ENCODE assay signal across 16 cellular contexts in the genomic region with DNA sequence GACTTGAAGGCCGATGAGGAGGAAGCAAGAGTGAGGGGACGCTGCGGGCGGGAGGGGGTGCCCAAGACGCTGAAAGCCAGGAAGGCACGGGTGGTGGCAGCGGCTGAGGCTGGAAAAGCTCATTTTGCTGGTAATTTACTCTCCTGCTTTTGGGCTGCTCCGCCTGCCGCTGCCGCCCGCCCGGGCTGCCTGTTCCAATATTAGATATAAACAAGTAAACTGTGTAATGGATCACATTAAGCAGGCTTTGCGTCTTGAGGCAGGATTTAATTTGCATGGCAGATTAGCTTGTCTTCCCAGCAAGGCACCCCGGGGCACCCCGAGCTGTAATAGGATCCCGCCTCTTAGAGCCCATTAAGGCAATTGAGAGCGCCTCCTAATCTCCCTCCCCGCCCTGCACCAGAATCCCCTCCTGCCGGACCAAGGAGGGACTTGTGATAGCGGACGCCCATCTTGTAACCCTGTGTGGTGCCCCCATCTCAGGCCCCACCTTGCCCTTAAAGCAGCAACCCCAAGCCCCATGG. TPM values are rescaled to one million over a fixed set of nuclear protein-coding genes. Genes with fewer than 3 reads are reported as not detected.
DNase-seq lines count a peak whose midpoint lies in the region; ATAC-seq and TF ChIP-seq lines count a peak whose summit lies in the region.
"Had no signal": no experiment of that assay in that cellular context is flagged by ENCODE, and none has a peak within 500 bp of the region (broad histone marks: within the 10 kb centered on the region; RNA-seq: fewer than 3 reads in every experiment).

No MANE protein-coding gene starts in this region.

- H3K4me1 ChIP-seq in gastrocnemius medialis: no peaks in the 10 kb centered on the region
- H3K4me1 ChIP-seq: breast epithelium, testis had no signal

- H3K27ac Mint-ChIP-seq in CD14-positive monocyte (no peak overlapping the region), HFFc6 (no peak overlapping the region), WTC11 (no peak overlapping the region)
- H3K27ac Mint-ChIP-seq: activated CD4-positive, alpha-beta T cell treated with anti-CD3 and anti-CD28 coated beads, Interleukin-2, amount 10 ng/mL, durations not matched to agents 24 days and 14 days; activated T-helper 2 cell treated with anti-CD3 and anti-CD28 coated beads, Interferon-gamma antibody, Interleukin-2, Interleukin-4, amounts not matched to agents 10 μg/mL and 5 μg/mL and 100 μg/mL, durations not matched to agents 14 hours and 24 hours and 36 hours had no signal

- H3K27me3 Mint-ChIP-seq in CD14-positive monocyte (ENCODE audit: low read depth in 3 of 3) (peaks cover 38 to 42% (median 39%) of the 10 kb centered on the region in 3 donors), HFFc6 (ENCODE audit: insufficient read depth) (peaks cover 44% of the 10 kb centered on the region), WTC11 (ENCODE audit: low read depth) (peaks cover 57% of the 10 kb centered on the region)

- H3K36me3 Mint-ChIP-seq in CD14-positive monocyte (no peaks in the 10 kb centered on the region), HFFc6 (ENCODE audit: low read depth) (no peaks in the 10 kb centered on the region), WTC11 (no peaks in the 10 kb centered on the region)

- H3K4me1 Mint-ChIP-seq in CD14-positive monocyte (no peaks in the 10 kb centered on the region), HFFc6 (ENCODE audit: low read depth) (peaks cover 14% of the 10 kb centered on the region), WTC11 (peaks cover 12% of the 10 kb centered on the region)
- H3K4me1 Mint-ChIP-seq: activated CD4-positive, alpha-beta T cell treated with anti-CD3 and anti-CD28 coated beads, Interleukin-2, amount 10 ng/mL, durations not matched to agents 24 days and 14 days had no signal

- no peak for TF ChIP-seq POLR2A in gastrocnemius medialis (IDR thresholded peaks at IDR 0.05)

- H3K9me3 Mint-ChIP-seq in CD14-positive monocyte: peaks cover 0 to 1% (median 0%) of the 10 kb centered on the region in 7 donors
- no peaks in the 10 kb centered on the region for H3K9me3 Mint-ChIP-seq in HFFc6
- H3K9me3 Mint-ChIP-seq in WTC11: no peaks in the 10 kb centered on the region
- H3K9me3 Mint-ChIP-seq: activated CD4-positive, alpha-beta T cell treated with anti-CD3 and anti-CD28 coated beads, Interleukin-2, amount 10 ng/mL, durations not matched to agents 24 days and 14 days; activated T-helper 2 cell treated with anti-CD3 and anti-CD28 coated beads, Interferon-gamma antibody, Interleukin-2, Interleukin-4, amounts not matched to agents 10 μg/mL and 5 μg/mL and 100 μg/mL, durations not matched to agents 14 hours and 24 hours and 36 hours had no signal

- peak; percentile 19 for DNase-seq in CD14-positive monocyte (ENCODE audit: low spot score)
- DNase-seq in HFFc6: no peak
- DNase-seq in WTC11 (ENCODE audit: low spot score): peak; percentile 69
- peak; percentile 74 for DNase-seq in iPS-NIHi7 (ENCODE audit: extremely low spot score)
- no peak for DNase-seq in gastrocnemius medialis
- DNase-seq in RKO (ENCODE audit: low spot score): no peak
- DNase-seq in stimulated activated naive CD4-positive, alpha-beta T cell (lab: John Stamatoyannopoulos, UW): no peak
- DNase-seq: activated CD4-positive, alpha-beta T cell treated with anti-CD3 and anti-CD28 coated beads, Interleukin-2, amount 10 ng/mL, durations not matched to agents 24 days and 14 days; cortex of kidney; hypothalamus; NCI-H1105; NCI-H226; testis had no signal

- H3K4me3 Mint-ChIP-seq in CD14-positive monocyte (peak overlapping the region in 1 of 2 donors; percentile 50), HFFc6 (peak overlapping the region; percentile 20; the same call in 1 of the 2 replicates), WTC11 (peak overlapping the region; percentile 62)
- H3K4me3 Mint-ChIP-seq: activated CD4-positive, alpha-beta T cell treated with anti-CD3 and anti-CD28 coated beads, Interleukin-2, amount 10 ng/mL, durations not matched to agents 24 days and 14 days had no signal

- ATAC-seq in WTC11 (peak; percentile 92), gastrocnemius medialis (no peak), HG02623 (IDR thresholded peaks at IDR 0.05; ENCODE audit: unreplicated experiment) (no peak)

- H3K27ac ChIP-seq in gastrocnemius medialis: no peak overlapping the region
- H3K27ac ChIP-seq: breast epithelium, testis had no signal

- POLR2A ChIA-PET in WTC11 (lab: Charles Lee): interaction anchor here (0.6 kb wide), 1 partner anchor 56 kb away, joined by 4 read pairs; no protein-coding TSS in a partner anchor

- H3K27me3 ChIP-seq in gastrocnemius medialis: peaks cover 0 to 7% (median 4%) of the 10 kb centered on the region in 3 donors
- H3K27me3 ChIP-seq: testis had no signal

- H3K36me3 ChIP-seq in gastrocnemius medialis: no peaks in the 10 kb centered on the region
- H3K36me3 ChIP-seq: breast epithelium had no signal

- H3K9me3 ChIP-seq in gastrocnemius medialis: no peaks in the 10 kb centered on the region
- H3K9me3 ChIP-seq: breast epithelium, testis had no signal

- no peak overlapping the region for H3K4me3 ChIP-seq in gastrocnemius medialis
- H3K4me3 ChIP-seq: breast epithelium, testis had no signal

- CTCF ChIA-PET in WTC11 (lab: Charles Lee): interaction anchor here (0.8 to 5.6 kb wide), 13 partner anchors 10 to 348 kb away, joined by 3 to 34 read pairs (median 5); no protein-coding TSS in a partner anchor

- no peak for TF ChIP-seq CTCF in CD14-positive monocyte (IDR thresholded peaks at IDR 0.05)
- TF ChIP-seq CTCF in HFFc6 (IDR thresholded peaks at IDR 0.05): no peak
- TF ChIP-seq CTCF in WTC11 (IDR thresholded peaks at IDR 0.05): no peak
- TF ChIP-seq CTCF in gastrocnemius medialis (IDR thresholded peaks at IDR 0.05 in 4 of 5, conservative IDR thresholded peaks at IDR 0.05 in 1 of 5): no peak

- in situ Hi-C loops in gastrocnemius medialis (cut with MboI; ENCODE audit: low sequenced_read_pairs in 4 of 4): no loop called here

- intact Hi-C loops in CD14-positive monocyte (cut with micrococcal nuclease): no loop called here
- intact Hi-C loops in gastrocnemius medialis (cut with DNase I; ENCODE audit: low total_unique reads): no loop called here

TF ChIP-seq in WTC11, 78 proteins besides CTCF, POLR2A, EP300 and RAD21 (continues in another document):
- no peak for TF ChIP-seq NFE2L1 (CRISPR knock-in tag; IDR thresholded peaks at IDR 0.05)
- TF ChIP-seq PRDM15 (CRISPR knock-in tag; IDR thresholded peaks at IDR 0.05): no peak
- TF ChIP-seq CBFB (CRISPR knock-in tag; IDR thresholded peaks at IDR 0.05; ENCODE audit: low read depth): no peak
- TF ChIP-seq, protein P1, sequence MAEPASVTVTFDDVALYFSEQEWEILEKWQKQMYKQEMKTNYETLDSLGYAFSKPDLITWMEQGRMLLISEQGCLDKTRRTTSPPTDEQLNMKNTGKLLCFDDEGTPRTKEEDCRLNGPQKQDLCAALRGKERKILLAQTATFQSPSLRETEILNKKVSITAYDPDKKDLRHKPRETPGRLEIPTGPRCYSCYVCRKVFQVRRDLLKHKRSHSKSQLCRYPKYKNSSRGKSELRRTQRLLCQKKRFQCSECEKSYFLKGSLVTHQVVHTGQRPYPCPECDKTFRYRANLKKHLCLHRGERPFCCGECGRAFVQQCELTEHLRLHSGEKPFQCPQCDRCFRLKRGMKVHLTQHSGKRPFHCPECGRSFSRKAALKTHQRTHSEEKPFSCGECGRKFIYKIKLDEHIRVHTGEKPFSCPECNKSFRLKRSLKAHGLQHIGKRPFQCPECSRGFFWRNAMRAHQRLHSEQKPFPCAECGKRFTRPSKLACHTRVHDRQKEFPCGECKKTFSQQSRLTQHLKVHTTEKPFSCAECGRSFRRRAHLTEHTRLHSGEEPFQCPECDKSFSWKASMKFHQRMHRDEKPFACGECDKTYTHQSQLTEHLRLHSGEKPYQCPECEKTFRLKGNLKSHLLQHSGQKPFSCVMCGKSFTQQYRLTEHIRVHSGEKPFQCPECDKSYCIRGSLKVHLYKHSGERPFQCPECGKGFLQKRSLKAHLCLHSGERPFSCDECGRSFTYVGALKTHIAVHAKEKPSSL (CRISPR knock-in tag; conservative IDR thresholded peaks at IDR 0.05): no peak
- TF ChIP-seq SMAD4 (CRISPR knock-in tag; IDR thresholded peaks at IDR 0.05): no peak

RNA-seq across cellular contexts. Expression of gene SLF2, which starts 46.1 kb away (rescaled TPM):
- 1 to 10 TPM; 5.8 to 6.4 TPM for polyA plus RNA-seq in CD14-positive monocyte
- 10 to 100 TPM; 15.8 to 23.2 (median 20.9) TPM for total RNA-seq in HFFc6 (2021; fragmentation: NEBNext Ultra II Directional; extraction: Animal tissue kit (Norgen Biotek cat#: 25700))
- 14.3 to 17.3 TPM (median 16.8 TPM) in 3 replicates for total RNA-seq in WTC11 (2021)
- total RNA-seq in gastrocnemius medialis: 10 to 100 TPM in 3 of 4 donors, 1 to 10 TPM in 1; 9.2 to 23.0 (median 20.1) TPM

Comparison
In these comparisons a context has a peak if more than half of its experiments do, and no peak if none do; other contexts are left out.
1. DNase-seq: peak in CD14-positive monocyte (single experiment), WTC11 (single experiment) and iPS-NIHi7 (single experiment); none in HFFc6 (single experiment), gastrocnemius medialis (0 of 2), RKO (single experiment) and stimulated activated naive CD4-positive, alpha-beta T cell (0 of 6).